In the genomic region with DNA sequence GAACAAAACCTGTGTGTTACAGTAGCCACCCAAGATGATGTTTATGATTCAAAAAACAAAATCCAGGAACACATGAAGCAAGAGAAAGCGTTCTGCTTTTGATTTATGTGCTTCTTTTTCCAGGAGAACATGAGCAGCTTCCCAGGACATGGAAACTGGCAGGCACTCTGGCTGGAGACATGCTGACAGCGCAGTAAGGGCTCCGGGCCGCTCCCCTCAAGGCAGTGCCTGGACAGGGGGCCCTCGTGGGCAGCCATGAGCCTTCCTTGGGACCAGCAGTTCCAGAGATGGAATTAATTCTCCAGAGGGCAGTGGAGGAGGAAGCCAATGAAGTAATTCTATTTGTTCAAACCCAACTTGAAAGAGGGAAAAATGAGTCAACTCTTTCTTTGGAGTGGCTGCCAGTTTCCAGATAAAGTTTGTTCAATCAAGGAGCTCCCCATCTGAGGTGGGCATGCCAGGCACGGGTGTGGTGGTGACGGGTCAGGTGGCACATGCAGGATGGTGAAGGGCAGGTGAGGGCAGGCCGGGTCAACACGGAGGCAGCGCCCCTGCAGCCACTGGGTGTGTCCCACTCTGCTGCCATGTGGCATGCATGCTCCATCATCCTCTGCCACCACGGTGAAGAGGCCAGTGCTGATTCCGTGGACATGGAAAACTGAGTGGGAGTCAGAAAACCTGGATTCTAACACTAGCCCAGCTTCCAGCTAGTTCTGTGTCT, we compare ENCODE assay signal across 20 cellular contexts.
"Had no signal": no experiment of that assay in that cellular context is flagged by ENCODE, and none has a peak within 500 bp of the region (broad histone marks: within the 10 kb centered on the region; RNA-seq: fewer than 3 reads in every experiment).

No MANE protein-coding gene starts in this region.

- H3K4me3 ChIP-seq: body of pancreas, heart right ventricle had no signal

- H3K9ac ChIP-seq: parathyroid adenoma had no signal

- H3K4me3 Mint-ChIP-seq: activated naive CD8-positive, alpha-beta T cell; immature natural killer cell; naive thymus-derived CD4-positive, alpha-beta T cell; T-cell had no signal

- H2AFZ ChIP-seq: parathyroid adenoma had no signal

- H3K27ac ChIP-seq: body of pancreas, heart right ventricle, parathyroid adenoma had no signal

- H3K4me1 ChIP-seq: body of pancreas, parathyroid adenoma had no signal

- H3K27ac Mint-ChIP-seq: activated naive CD8-positive, alpha-beta T cell; T-cell had no signal

- DNase-seq: activated CD4-positive, alpha-beta T cell treated with anti-CD3 and anti-CD28 coated beads for 48 hours; activated CD4-positive, CD25-positive, alpha-beta regulatory T cell; activated CD8-positive, alpha-beta memory T cell treated with anti-CD3 and anti-CD28 coated beads, Interleukin-2, amount 50 U/mL, for 4 hours; amniotic stem cell; body of pancreas; caudate nucleus; heart right ventricle; immature natural killer cell; mesendoderm; naive thymus-derived CD4-positive, alpha-beta T cell; stimulated activated CD4-positive, alpha-beta T cell treated with anti-CD3 and anti-CD28 coated beads, Interleukin-12 subunit alpha, Interleukin-12 subunit beta, amount 100 ng/mL, for 4 hours; stimulated activated CD4-positive, alpha-beta T cell treated with anti-CD3 and anti-CD28 coated beads, Interleukin-1b, Interleukin-23, amount 100 ng/mL, for 48 hours; stimulated activated naive CD4-positive, alpha-beta T cell treated with Interleukin-2 at 50 U/mL for 16 hours; substantia nigra; T-cell; T1000; trophoblast cell had no signal

- H3K27me3 ChIP-seq: body of pancreas, heart right ventricle had no signal

- H3K79me2 ChIP-seq: parathyroid adenoma had no signal

- H3K27me3 Mint-ChIP-seq: activated naive CD8-positive, alpha-beta T cell; naive thymus-derived CD4-positive, alpha-beta T cell; T-cell had no signal

- H3K9me3 ChIP-seq: body of pancreas, heart right ventricle had no signal

- ATAC-seq: body of pancreas; heart right ventricle; naive thymus-derived CD4-positive, alpha-beta T cell; SK-N-SH treated with all-trans-retinoic acid at 6 μM for 48 hours; T-cell had no signal

- H3K9me3 Mint-ChIP-seq: immature natural killer cell, T-cell had no signal
